21 cellular contexts compared by ENCODE assay signal in the genomic region with DNA sequence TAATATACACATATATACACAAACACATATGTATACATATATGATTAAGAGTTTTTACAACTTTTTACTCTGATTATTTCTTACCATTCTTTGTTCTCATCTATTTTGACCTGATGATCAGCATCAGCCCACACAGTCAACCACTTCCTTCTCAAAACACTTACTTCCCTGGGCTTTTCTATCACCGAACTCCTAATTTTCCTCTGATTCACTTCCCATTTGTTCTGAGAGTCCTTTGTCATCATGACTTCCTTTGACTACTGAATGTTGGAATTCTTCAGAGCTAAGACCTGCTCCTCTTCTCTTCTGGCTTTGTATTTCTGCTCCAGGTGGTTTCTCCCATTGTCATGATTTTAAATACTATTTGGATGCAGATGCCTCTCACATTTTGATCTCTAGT.
DNase-seq lines count a peak whose midpoint lies in the region; ATAC-seq, FAIRE-seq and TF ChIP-seq lines count a peak whose summit lies in the region.
"Had no signal": no experiment of that assay in that cellular context is flagged by ENCODE, and none has a peak within 500 bp of the region (broad histone marks: within the 10 kb centered on the region; RNA-seq: fewer than 3 reads in every experiment).

No MANE protein-coding gene starts in this region.

- no peak overlapping the region for H2BK120ac ChIP-seq in H9 (ENCODE audit: low read depth, low read length, poor library complexity, severe bottlenecking)

- H2BK12ac ChIP-seq in H9 (ENCODE audit: insufficient read length, low read depth, low read length): no peak overlapping the region

- H3T11ph ChIP-seq in H9 (ENCODE audit: low read length): no peak overlapping the region

- H4K8ac ChIP-seq in H9 (replicated peaks; ENCODE audit: insufficient read length, low read depth, low read length): no peak overlapping the region

- no peaks in the 10 kb centered on the region for H3K23me2 ChIP-seq in H9 (ENCODE audit: insufficient read length, low read depth, low read length, poor library complexity, severe bottlenecking)

- peaks cover 0 to 2% (median 0%) of the 10 kb centered on the region in 11 experiments; a peak in 1 of 22 replicates for H3K36me3 ChIP-seq in BLaER1 treated with 17β-estradiol and CSF1 and Interleukin-3, amounts not matched to agents 10 nM and 100 nM
- H3K36me3 ChIP-seq in astrocyte (ENCODE audit: insufficient read depth, low read length) (no peaks in the 10 kb centered on the region), small intestine (ENCODE audit: control insufficient read depth in 2 of 2, insufficient read depth in 2 of 2, low read length in 2 of 2) (no peaks in the 10 kb centered on the region)

- H4K91ac ChIP-seq in H9 (ENCODE audit: insufficient read length, low read depth, low read length): no peak overlapping the region

- peak overlapping the region in 2 of 3 experiments; percentile 24 to 25; a peak in 4 of 7 replicates for H3K27ac Mint-ChIP-seq in H9
- H3K27ac Mint-ChIP-seq in astrocyte (ENCODE audit: unreplicated experiment): no peak overlapping the region
- H3K27ac Mint-ChIP-seq: CD8-positive, alpha-beta T cell had no signal

- peaks cover 3 to 82% (median 52%) of the 10 kb centered on the region in 11 experiments; a peak in 21 of 22 replicates for H3K9me3 ChIP-seq in BLaER1 treated with 17β-estradiol and CSF1 and Interleukin-3, amounts not matched to agents 10 nM and 100 nM (replicated peaks in 1 of 11)
- peaks cover 24% of the 10 kb centered on the region for H3K9me3 ChIP-seq in H9 (ENCODE audit: control insufficient read depth, low read depth, low read length)
- no peaks in the 10 kb centered on the region for H3K9me3 ChIP-seq in astrocyte (ENCODE audit: insufficient read depth, low read depth, low read length)
- no peaks in the 10 kb centered on the region for H3K9me3 ChIP-seq in small intestine (ENCODE audit: control insufficient read depth, low read depth)

- no peak overlapping the region for H3K14ac ChIP-seq in H9 (ENCODE audit: insufficient read depth, low read length)

- peak; percentile 20 for FAIRE-seq in astrocyte (lab: Jason Lieb, UNC)
- no peak for FAIRE-seq in small intestine (lab: Jason Lieb, UNC)
- FAIRE-seq: D721Med, GM12892, GM19239, H54, K562 had no signal

- H3K23ac ChIP-seq in H9 (ENCODE audit: insufficient read length, low read depth, low read length): no peak overlapping the region

- H3K56ac ChIP-seq in H9 (ENCODE audit: insufficient read length, low read depth, low read length): no peak overlapping the region

- H3K27me3 Mint-ChIP-seq in H9 (ENCODE audit: low read depth): no peaks in the 10 kb centered on the region
- H3K27me3 Mint-ChIP-seq in astrocyte (ENCODE audit: low read depth, unreplicated experiment): no peaks in the 10 kb centered on the region

- H2AK5ac ChIP-seq in H9 (ENCODE audit: insufficient read length, low read length): no peak overlapping the region

- no peaks in the 10 kb centered on the region for H3K27me3 ChIP-seq in BLaER1 treated with 17β-estradiol and CSF1 and Interleukin-3, amounts not matched to agents 10 nM and 100 nM
- no peaks in the 10 kb centered on the region for H3K27me3 ChIP-seq in H9 (ENCODE audit: insufficient read depth, low read length)
- H3K27me3 ChIP-seq in astrocyte (ENCODE audit: insufficient read depth, low read length): no peaks in the 10 kb centered on the region
- H3K27me3 ChIP-seq in small intestine (ENCODE audit: control insufficient read depth in 2 of 2, insufficient read depth in 2 of 2, low read length in 2 of 2): no peaks in the 10 kb centered on the region

- no peak overlapping the region for H3K9ac ChIP-seq in BLaER1 treated with 17β-estradiol and CSF1 and Interleukin-3, amounts not matched to agents 10 nM and 100 nM
- H3K9ac ChIP-seq in H9 (ENCODE audit: extremely low read depth, insufficient read length, low read length) (no peak overlapping the region), astrocyte (ENCODE audit: low read length) (no peak overlapping the region)

- H3K36me3 Mint-ChIP-seq in H9 (ENCODE audit: insufficient read depth in 1 of 3, low read depth in 3 of 3) (peaks cover 0 to 2% (median 2%) of the 10 kb centered on the region in 3 experiments; a peak in 2 of 7 replicates), astrocyte (ENCODE audit: low read depth, unreplicated experiment) (no peaks in the 10 kb centered on the region)
- H3K36me3 Mint-ChIP-seq: CD8-positive, alpha-beta T cell had no signal

- peak overlapping the region in 8 of 11 experiments; percentile 20 to 65 (median 35); a peak in 15 of 22 replicates for H3K4me2 ChIP-seq in BLaER1 treated with 17β-estradiol and CSF1 and Interleukin-3, amounts not matched to agents 10 nM and 100 nM
- no peak overlapping the region for H3K4me2 ChIP-seq in H9 (ENCODE audit: insufficient read depth, insufficient read length, low read length)
- no peak overlapping the region for H3K4me2 ChIP-seq in astrocyte (ENCODE audit: low read length)

- H3K4me1 Mint-ChIP-seq in H9 (peaks cover 25 to 28% of the 10 kb centered on the region in 2 experiments), astrocyte (ENCODE audit: low read depth, unreplicated experiment) (peaks cover 12% of the 10 kb centered on the region)

- no peak overlapping the region for H3K18ac ChIP-seq in H9 (ENCODE audit: insufficient read length, low read depth, low read length)

- no peak overlapping the region; a peak in 1 of 22 replicates for H3K27ac ChIP-seq in BLaER1 treated with 17β-estradiol and CSF1 and Interleukin-3, amounts not matched to agents 10 nM and 100 nM
- H3K27ac ChIP-seq in H9 (ENCODE audit: insufficient read length, low read depth, low read length) (no peak overlapping the region), astrocyte (ENCODE audit: low read depth, low read length) (no peak overlapping the region), small intestine (ENCODE audit: low read depth in 1 of 2, low read length in 1 of 2) (no peak overlapping the region)
- H3K27ac ChIP-seq: C4-2B had no signal

- H3K4ac ChIP-seq in H9 (ENCODE audit: low read depth, low read length): no peak overlapping the region

- H4K5ac ChIP-seq in H9 (ENCODE audit: insufficient read length, low read depth, low read length): no peak overlapping the region

- H2AFZ ChIP-seq in H9 (ENCODE audit: low read length): no peak overlapping the region
- no peak overlapping the region for H2AFZ ChIP-seq in astrocyte (ENCODE audit: low read depth, low read length)

- ATAC-seq in GM21390 (IDR thresholded peaks at IDR 0.05; ENCODE audit: unreplicated experiment): no peak
- ATAC-seq: CD8-positive, alpha-beta T cell; K562 had no signal

- no peak overlapping the region for H2BK5ac ChIP-seq in H9 (ENCODE audit: insufficient read length, low read length)

- H3K4me1 ChIP-seq in BLaER1 treated with 17β-estradiol and CSF1 and Interleukin-3, amounts not matched to agents 10 nM and 100 nM: peaks cover 0 to 10% (median 7%) of the 10 kb centered on the region in 10 experiments; a peak in 15 of 20 replicates
- H3K4me1 ChIP-seq in H9 (ENCODE audit: insufficient read depth, low read length) (no peaks in the 10 kb centered on the region), astrocyte (ENCODE audit: insufficient read depth, low read length) (peaks cover 3% of the 10 kb centered on the region), small intestine (ENCODE audit: control insufficient read depth in 2 of 2, insufficient read depth in 1 of 2, low read depth in 1 of 2, low read length in 1 of 2) (no peaks in the 10 kb centered on the region)

- no peak overlapping the region for H3K4me3 ChIP-seq in BLaER1 treated with 17β-estradiol and CSF1 and Interleukin-3, amounts not matched to agents 10 nM and 100 nM
- H3K4me3 ChIP-seq in astrocyte (ENCODE audit: insufficient read depth, low read depth, low read length) (no peak overlapping the region), small intestine (ENCODE audit: low read depth in 1 of 2, low read length in 2 of 2) (no peak overlapping the region)
- H3K4me3 ChIP-seq: K562 had no signal

- WGBS in H9 (ENCODE audit: extremely low coverage, insufficient read length, low lambda C conversion rate): no CpG with 5 or more reads among the region's 1 CpG
- WGBS in small intestine, 3 donors: 57 to 82% (median 60%) methylated on average over 1 of the region's 1 CpG

- no peaks in the 10 kb centered on the region for H4K20me1 ChIP-seq in BLaER1 treated with 17β-estradiol and CSF1 and Interleukin-3, amounts not matched to agents 10 nM and 100 nM
- H4K20me1 ChIP-seq in H9 (ENCODE audit: control insufficient read depth, insufficient read depth, insufficient read length) (no peaks in the 10 kb centered on the region), astrocyte (ENCODE audit: insufficient read depth, low read length) (no peaks in the 10 kb centered on the region)

- peaks cover 51 to 63% of the 10 kb centered on the region in 2 experiments for H3K9me3 Mint-ChIP-seq in H9
- H3K9me3 Mint-ChIP-seq in astrocyte (ENCODE audit: unreplicated experiment): peaks cover 1% of the 10 kb centered on the region
- H3K9me3 Mint-ChIP-seq: CD8-positive, alpha-beta T cell had no signal

- H3K4me3 Mint-ChIP-seq in H9 (no peak overlapping the region), astrocyte (ENCODE audit: unreplicated experiment) (no peak overlapping the region)
- H3K4me3 Mint-ChIP-seq: CD8-positive, alpha-beta T cell had no signal

- H3K79me2 ChIP-seq in H9 (ENCODE audit: insufficient read depth, low read length) (no peaks in the 10 kb centered on the region), astrocyte (ENCODE audit: insufficient read depth, low read length) (no peaks in the 10 kb centered on the region)

- TF ChIP-seq CTCF in H9 (conservative IDR thresholded peaks at IDR 0.05) (no peak), astrocyte (IDR thresholded peaks at IDR 0.05; ENCODE audit: insufficient read depth, low read depth, low read length) (no peak)

- no peak overlapping the region for H2BK15ac ChIP-seq in H9 (ENCODE audit: low read depth, low read length)

- no peaks in the 10 kb centered on the region for H3K79me1 ChIP-seq in H9 (ENCODE audit: insufficient read depth, low read depth, low read length, poor library complexity, severe bottlenecking)

- H2BK20ac ChIP-seq in H9 (ENCODE audit: low read depth, low read length, poor library complexity, severe bottlenecking): no peak overlapping the region

- DNase-seq in H9 (no peak), astrocyte (ENCODE audit: low read depth) (no peak), kidney tubule cell (ENCODE audit: low spot score) (peak; percentile 8), MV-4-11 (lab: John Stamatoyannopoulos, UW) (no peak), globus pallidus (ENCODE audit: low spot score) (no peak), small intestine (no peak)
- DNase-seq: ACHN; CD8-positive, alpha-beta T cell; COR-L47; DMS153; DMS79 treated with DMSO at 0.1 percent for 48 hours; EL; GDM1 had no signal

Comparison
In these comparisons a context has a peak if more than half of its experiments do, and no peak if none do; other contexts are left out.
1. H3K4me2 ChIP-seq: peak in BLaER1 treated with 17β-estradiol and CSF1 and Interleukin-3, amounts not matched to agents 10 nM and 100 nM (8 of 11); none in H9 (single experiment) and astrocyte (single experiment).